In genomic region chr7:76549025-76549854, GRCh38 we compare ENCODE assay signal across 1 cellular context.
TF ChIP-seq lines count a peak whose summit lies in the region.

No MANE protein-coding gene starts in this region.

TF ChIP-seq in GM12878, 131 proteins besides CTCF, POLR2A, EP300 and RAD21 (continued from another document):
- TF ChIP-seq ZNF687 (IDR thresholded peaks at IDR 0.05) (peak; percentile 68; the same call in 1 of the 2 replicates), NBN (IDR thresholded peaks at IDR 0.05) (0 out of 2 replicates have a peak, but pooled peaks have one; percentile 58), E4F1 (IDR thresholded peaks at IDR 0.05; ENCODE audit: borderline replicate concordance, partially characterized antibody) (peak; percentile 28), NRF1 (conservative IDR thresholded peaks at IDR 0.05; ENCODE audit: low read depth, low read length) (peak; percentile 75), BHLHE40 (IDR thresholded peaks at IDR 0.05; ENCODE audit: borderline replicate concordance in 1 of 2, low read depth in 2 of 2, low read length in 1 of 2) (peak; percentile 56 to 88; a peak in 3 of 4 replicates), TAF1 (IDR thresholded peaks at IDR 0.05; ENCODE audit: borderline replicate concordance, low read depth, low read length) (peak; percentile 42; the same call in 1 of the 2 replicates), GABPA (IDR thresholded peaks at IDR 0.05; ENCODE audit: low read depth) (peak; percentile 68), BACH1 (IDR thresholded peaks at IDR 0.05; ENCODE audit: borderline replicate concordance) (0 out of 2 replicates have a peak, but pooled peaks have one; percentile 45), RUNX3 (IDR thresholded peaks at IDR 0.05; ENCODE audit: low read length) (0 out of 2 replicates have a peak, but pooled peaks have one; percentile 3), PKNOX1 (IDR thresholded peaks at IDR 0.05) (peak; percentile 19; the same call in 1 of the 2 replicates), IRF3 (IDR thresholded peaks at IDR 0.05) (peak; percentile 77; the same call in 1 of the 2 replicates), RB1 (IDR thresholded peaks at IDR 0.05; ENCODE audit: borderline replicate concordance) (peak; percentile 57; the same call in 1 of the 2 replicates), CREB1 (IDR thresholded peaks at IDR 0.05; ENCODE audit: low read depth) (peak; percentile 1; the same call in 1 of the 2 replicates), HCFC1 (IDR thresholded peaks at IDR 0.05; ENCODE audit: low read length) (peak; percentile 71), MLLT1 (IDR thresholded peaks at IDR 0.05) (peak; percentile 27; the same call in 1 of the 2 replicates), RELB (IDR thresholded peaks at IDR 0.05; ENCODE audit: low read depth) (peak; percentile 80), NKRF (conservative IDR thresholded peaks at IDR 0.05) (peak; percentile 68; the same call in 1 of the 2 replicates), ZBTB40 (IDR thresholded peaks at IDR 0.05; ENCODE audit: borderline replicate concordance) (peak; percentile 73; the same call in 1 of the 2 replicates), EGR1 (IDR thresholded peaks at IDR 0.05; ENCODE audit: borderline replicate concordance in 1 of 2, low read depth in 2 of 2, low read length in 2 of 2) (peak in 1 of 2 experiments; percentile 54; a peak in 1 of 3 replicates), POLR2AphosphoS5 (IDR thresholded peaks at IDR 0.05; ENCODE audit: low read length) (peak; percentile 67), NR2C1 (IDR thresholded peaks at IDR 0.05) (peak; percentile 78; the same call in 1 of the 2 replicates), CBX5 (IDR thresholded peaks at IDR 0.05; ENCODE audit: low read depth) (0 out of 2 replicates have a peak, but pooled peaks have one; percentile 34), JUNB (IDR thresholded peaks at IDR 0.05) (peak; percentile 97), SIX5 (IDR thresholded peaks at IDR 0.05; ENCODE audit: low read depth, low read length, severe bottlenecking) (peak; percentile 49), ELK1 (IDR thresholded peaks at IDR 0.05; ENCODE audit: low read depth, low read length) (peak; percentile 80), NR2F1 (conservative IDR thresholded peaks at IDR 0.05) (peak; percentile 52; the same call in 1 of the 2 replicates)
